18 cellular contexts compared by ENCODE assay signal in the genomic region with DNA sequence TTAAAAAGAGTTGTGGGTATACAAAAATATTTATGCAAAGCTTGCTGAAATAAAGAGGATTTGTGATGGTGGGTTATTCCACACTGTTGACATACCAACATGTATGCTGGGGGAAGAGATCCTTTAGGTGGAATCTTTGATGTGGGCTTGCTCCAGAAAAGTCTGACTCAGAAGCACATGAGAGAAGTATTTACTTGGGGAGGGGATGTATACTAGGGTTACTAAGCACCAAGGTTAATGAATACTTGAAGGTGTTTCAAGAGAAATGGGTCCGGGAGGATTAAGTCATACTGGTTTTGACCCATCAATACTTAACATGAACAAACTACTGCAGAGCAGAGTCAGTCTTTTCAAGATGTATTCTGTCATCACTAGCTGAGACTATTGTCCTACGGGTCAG.
A peak's percentile ranks its signal among the peaks of the same experiment; 100 is the strongest.
DNase-seq lines count a peak whose midpoint lies in the region; ATAC-seq, FAIRE-seq and TF ChIP-seq lines count a peak whose summit lies in the region.
"Had no signal": no experiment of that assay in that cellular context is flagged by ENCODE, and none has a peak within 500 bp of the region (broad histone marks: within the 10 kb centered on the region; RNA-seq: fewer than 3 reads in every experiment).

No MANE protein-coding gene starts in this region.

- H3K27ac ChIP-seq in hepatocyte (no peak overlapping the region), smooth muscle cell (ENCODE audit: low read depth) (peak overlapping the region; percentile 48)
- H3K27ac ChIP-seq: BLaER1 treated with 17β-estradiol and CSF1 and Interleukin-3, amounts not matched to agents 10 nM and 100 nM; GM23248 had no signal

- DNase-seq in D721Med (ENCODE audit: insufficient read length, low spot score) (no peak), hepatocyte (ENCODE audit: low spot score) (peak; percentile 5), smooth muscle cell (lab: John Stamatoyannopoulos, UW; ENCODE audit: unreplicated experiment) (no peak), lower leg skin (ENCODE audit: low spot score in 2 of 2) (no peak)
- DNase-seq: ACHN; Calu3; CD4-positive, CD25-positive, alpha-beta regulatory T cell; DND-41; GDM1; GM23248; H7; KG1 had no signal

- H4K20me1 ChIP-seq in Loucy (ENCODE audit: insufficient read depth, low read length, poor library complexity, severe bottlenecking) (no peaks in the 10 kb centered on the region), hepatocyte (ENCODE audit: insufficient read depth, poor library complexity, severe bottlenecking) (no peaks in the 10 kb centered on the region), smooth muscle cell (ENCODE audit: low read depth) (no peaks in the 10 kb centered on the region)
- H4K20me1 ChIP-seq: BLaER1 treated with 17β-estradiol and CSF1 and Interleukin-3, amounts not matched to agents 10 nM and 100 nM had no signal

- FAIRE-seq in D721Med (lab: Jason Lieb, UNC), result peak; percentile 6
- FAIRE-seq: GM12892, GM19239 had no signal

- H3K36me3 ChIP-seq in Loucy (ENCODE audit: insufficient read depth, low read length) (no peaks in the 10 kb centered on the region), hepatocyte (replicated peaks; ENCODE audit: insufficient read depth, low read depth) (no peaks in the 10 kb centered on the region), smooth muscle cell (ENCODE audit: low read depth) (no peaks in the 10 kb centered on the region)
- H3K36me3 ChIP-seq: BLaER1 treated with 17β-estradiol and CSF1 and Interleukin-3, amounts not matched to agents 10 nM and 100 nM had no signal

- no peaks in the 10 kb centered on the region for H3K27me3 ChIP-seq in Loucy (ENCODE audit: insufficient read depth, low read length, poor library complexity, severe bottlenecking)
- H3K27me3 ChIP-seq in hepatocyte, result no peaks in the 10 kb centered on the region
- no peaks in the 10 kb centered on the region for H3K27me3 ChIP-seq in smooth muscle cell (ENCODE audit: low read depth)
- H3K27me3 ChIP-seq: BLaER1 treated with 17β-estradiol and CSF1 and Interleukin-3, amounts not matched to agents 10 nM and 100 nM had no signal

- H3K4me2 ChIP-seq in Loucy (ENCODE audit: low read depth, low read length, poor library complexity, severe bottlenecking), result peak overlapping the region; percentile 36
- no peak overlapping the region for H3K4me2 ChIP-seq in hepatocyte
- H3K4me2 ChIP-seq in smooth muscle cell, result no peak overlapping the region
- H3K4me2 ChIP-seq: BLaER1 treated with 17β-estradiol and CSF1 and Interleukin-3, amounts not matched to agents 10 nM and 100 nM had no signal

- H3K4me3 ChIP-seq in Loucy (ENCODE audit: low read length, poor library complexity, severe bottlenecking), result no peak overlapping the region
- no peak overlapping the region for H3K4me3 ChIP-seq in hepatocyte
- H3K4me3 ChIP-seq in smooth muscle cell, result no peak overlapping the region
- no peak overlapping the region for H3K4me3 ChIP-seq in lower leg skin (ENCODE audit: low read depth, poor library complexity, severe bottlenecking)
- H3K4me3 ChIP-seq: BLaER1 treated with 17β-estradiol and CSF1 and Interleukin-3, amounts not matched to agents 10 nM and 100 nM; GM23248 had no signal

- no peak for TF ChIP-seq POLR2A in lower leg skin (IDR thresholded peaks at IDR 0.05)

- ATAC-seq in GM19328 (IDR thresholded peaks at IDR 0.05; ENCODE audit: unreplicated experiment), result no peak
- no peak for ATAC-seq in HG03025 (IDR thresholded peaks at IDR 0.05; ENCODE audit: low FRiP score, unreplicated experiment)

- H3K9me2 ChIP-seq in Loucy (replicated peaks; ENCODE audit: low read depth, low read length), result no peaks in the 10 kb centered on the region
- H3K9me2 ChIP-seq in hepatocyte (replicated peaks; ENCODE audit: insufficient read depth), result no peaks in the 10 kb centered on the region

- H3K4me1 ChIP-seq in Loucy (ENCODE audit: insufficient read depth, low read length, poor library complexity, severe bottlenecking) (peaks cover 31% of the 10 kb centered on the region), hepatocyte (ENCODE audit: insufficient read depth) (no peaks in the 10 kb centered on the region), smooth muscle cell (ENCODE audit: low read depth) (no peaks in the 10 kb centered on the region)
- H3K4me1 ChIP-seq: BLaER1 treated with 17β-estradiol and CSF1 and Interleukin-3, amounts not matched to agents 10 nM and 100 nM had no signal

- H3F3A ChIP-seq in Loucy (ENCODE audit: low read depth) (peaks cover 3% of the 10 kb centered on the region; the same call in 1 of the 2 replicates), smooth muscle cell (ENCODE audit: low read depth) (no peaks in the 10 kb centered on the region)

- H3K9ac ChIP-seq in Loucy (ENCODE audit: low read depth, low read length, poor library complexity, severe bottlenecking), result no peak overlapping the region
- no peak overlapping the region for H3K9ac ChIP-seq in smooth muscle cell (ENCODE audit: low read depth)
- H3K9ac ChIP-seq: BLaER1 treated with 17β-estradiol and CSF1 and Interleukin-3, amounts not matched to agents 10 nM and 100 nM; GM23248 had no signal

- intact Hi-C loops in lower leg skin (cut with DNase I; ENCODE audit: low total_unique reads), result no loop called here

- H3K9me3 ChIP-seq in Loucy (ENCODE audit: insufficient read depth, low read depth, low read length) (no peaks in the 10 kb centered on the region), hepatocyte (ENCODE audit: low read depth) (no peaks in the 10 kb centered on the region), smooth muscle cell (replicated peaks; ENCODE audit: low read depth) (no peaks in the 10 kb centered on the region)
- H3K9me3 ChIP-seq: BLaER1 treated with 17β-estradiol and CSF1 and Interleukin-3, amounts not matched to agents 10 nM and 100 nM had no signal

- no peak for TF ChIP-seq CTCF in D721Med (IDR thresholded peaks at IDR 0.05; ENCODE audit: insufficient read depth, missing control alignments)
- TF ChIP-seq CTCF in Loucy (conservative IDR thresholded peaks at IDR 0.05; ENCODE audit: low read length), result no peak
- no peak for TF ChIP-seq CTCF in hepatocyte (IDR thresholded peaks at IDR 0.05; ENCODE audit: poor library complexity)
- no peak for TF ChIP-seq CTCF in smooth muscle cell (IDR thresholded peaks at IDR 0.05; ENCODE audit: borderline replicate concordance, insufficient read depth, poor library complexity, severe bottlenecking)
- no peak for TF ChIP-seq CTCF in lower leg skin (IDR thresholded peaks at IDR 0.05)

- H2AFZ ChIP-seq in Loucy (ENCODE audit: low read length) (no peak overlapping the region), hepatocyte (no peak overlapping the region), smooth muscle cell (ENCODE audit: low read depth) (no peak overlapping the region)
- H2AFZ ChIP-seq: GM23248 had no signal

- H3K79me2 ChIP-seq in Loucy (ENCODE audit: insufficient read depth, low read length) (no peaks in the 10 kb centered on the region), hepatocyte (no peaks in the 10 kb centered on the region), smooth muscle cell (ENCODE audit: low read depth) (no peaks in the 10 kb centered on the region)

- 57% methylated on average over 2 of the region's 2 CpGs for WGBS in hepatocyte (ENCODE audit: low lambda C conversion rate, missing lambda C conversion rate)
- WGBS in smooth muscle cell (ENCODE audit: low lambda C conversion rate), result 63% methylated on average over 2 of the region's 2 CpGs
- 76 to 89% methylated on average over 2 of the region's 2 CpGs for WGBS in lower leg skin, 2 donors
